ENCODE assay signal across 12 cellular contexts in genomic region chr17:41518789-41519449, GRCh38. TPM values are rescaled to one million over a fixed set of nuclear protein-coding genes. Genes with fewer than 3 reads are reported as not detected.
DNase-seq lines count a peak whose midpoint lies in the region; ATAC-seq and TF ChIP-seq lines count a peak whose summit lies in the region.
"Had no signal": no experiment of that assay in that cellular context is flagged by ENCODE, and none has a peak within 500 bp of the region (broad histone marks: within the 10 kb centered on the region; RNA-seq: fewer than 3 reads in every experiment).

TSS of gene KRT15 (minus strand) at chr17:41518890. CDS start at chr17:41518827, 63 bp downstream.

- no peaks in the 10 kb centered on the region for H4K20me1 ChIP-seq in IMR-90 (ENCODE audit: insufficient read depth, low read length)

- H3K79me1 ChIP-seq in IMR-90 (ENCODE audit: low read depth in 1 of 2, low read length in 2 of 2): peaks cover 0 to 4% of the 10 kb centered on the region in 2 experiments; a peak in 1 of 4 replicates

- peak within 1 kb of the TSS; percentile 69 for H2AK9ac ChIP-seq in IMR-90 (replicated peaks; ENCODE audit: low read depth, low read length, poor library complexity)

- no peak within 1 kb of the TSS for H3K9ac ChIP-seq in IMR-90 (ENCODE audit: low read depth, low read length)
- H3K9ac ChIP-seq: BLaER1 treated with 17β-estradiol and CSF1 and Interleukin-3, amounts not matched to agents 10 nM and 100 nM had no signal

- POLR2A ChIA-PET in IMR-90 (lab: Charles Lee; ENCODE audit: unreplicated experiment): no interaction called here

- 0 out of 2 replicates have a peak within 1 kb of the TSS, but pooled peaks have one; percentile 31 for H3K23ac ChIP-seq in IMR-90 (ENCODE audit: low read depth, low read length)

- no peak for TF ChIP-seq CTCF in 22Rv1 (IDR thresholded peaks at IDR 0.05)
- TF ChIP-seq CTCF in IMR-90 (conservative IDR thresholded peaks at IDR 0.05; ENCODE audit: low read depth, low read length): no peak
- TF ChIP-seq CTCF in RWPE2 (IDR thresholded peaks at IDR 0.05; ENCODE audit: poor library complexity, severe bottlenecking): peak; percentile 47
- peak; percentile 65 for TF ChIP-seq CTCF in foreskin keratinocyte (conservative IDR thresholded peaks at IDR 0.05)
- TF ChIP-seq CTCF in ascending aorta (IDR thresholded peaks at IDR 0.05): no peak

- BruUV-seq in IMR-90 (replicated peaks; lab: Mats Ljungman, UMichigan): no TSS peak

- in situ Hi-C loops in IMR-90 (cut with MboI; ENCODE audit: low sequenced_read_pairs): no loop called here

- dilution Hi-C loops in IMR-90 (cut with HindIII; ENCODE audit: low sequenced_read_pairs, unreplicated experiment): no loop called here

- no peak within 1 kb of the TSS; the same call in 1 of the 2 replicates for H3K18ac ChIP-seq in IMR-90 (ENCODE audit: low read depth, low read length)

- H4K91ac ChIP-seq in IMR-90 (ENCODE audit: insufficient read depth, low read depth, low read length): 0 out of 2 replicates have a peak within 1 kb of the TSS, but pooled peaks have one; percentile 39

- H2AFZ ChIP-seq in IMR-90 (replicated peaks; ENCODE audit: low read length, poor library complexity): peak within 1 kb of the TSS; percentile 83

- no peak for TF ChIP-seq POLR2A in IMR-90 (IDR thresholded peaks at IDR 0.05; ENCODE audit: low read depth, low read length)

- DNase-seq in IMR-90: peak; percentile 28
- no peak for DNase-seq in RWPE2 (ENCODE audit: low spot score)
- peak; percentile 91 to 95 for DNase-seq in foreskin keratinocyte
- no peak for DNase-seq in NOMO-1 (lab: John Stamatoyannopoulos, UW; ENCODE audit: unreplicated experiment in 2 of 2)
- DNase-seq in ascending aorta (ENCODE audit: low spot score in 2 of 2): no peak
- no peak for DNase-seq in stimulated activated CD4-positive, alpha-beta T cell treated with anti-CD3 and anti-CD28 coated beads, Interleukin-4, amount 100 ng/mL, for 1 hour
- DNase-seq: HCEC 1CT, NCI-H526 treated with DMSO at 0.1 percent for 48 hours had no signal

- 67% methylated on average over 3 of the region's 8 CpGs; no CpG with 5 or more reads in 1 of the 2 experiments for whole genome bisulfite sequencing in IMR-90 (ENCODE audit: extremely low coverage in 2 of 2, insufficient read length in 1 of 2), 2 experiments

- H3K14ac ChIP-seq in IMR-90 (replicated peaks; ENCODE audit: low read depth, low read length): no peak within 1 kb of the TSS

- peak within 1 kb of the TSS in 1 of 2 experiments; percentile 41; a peak in 1 of 4 replicates for H4K8ac ChIP-seq in IMR-90 (ENCODE audit: low read depth in 2 of 2, low read length in 2 of 2)

- H3K4ac ChIP-seq in IMR-90 (ENCODE audit: low read depth, low read length): peak within 1 kb of the TSS; percentile 26

- H3K27ac ChIP-seq in 22Rv1 (peak within 1 kb of the TSS; percentile 87), IMR-90 (ENCODE audit: insufficient read depth, low read length) (no peak within 1 kb of the TSS), RWPE2 (ENCODE audit: poor library complexity, severe bottlenecking) (peak within 1 kb of the TSS; percentile 79), foreskin keratinocyte (peak within 1 kb of the TSS; percentile 67), ascending aorta (no peak within 1 kb of the TSS)
- H3K27ac ChIP-seq: BLaER1 treated with 17β-estradiol and CSF1 and Interleukin-3, amounts not matched to agents 10 nM and 100 nM had no signal

- H2BK120ac ChIP-seq in IMR-90 (ENCODE audit: low read depth, low read length): peak within 1 kb of the TSS; percentile 64; the same call in 1 of the 2 replicates

- H3K36me3 ChIP-seq in IMR-90 (ENCODE audit: control insufficient read depth, insufficient read depth, low read length) (no peaks in the 10 kb centered on the region), RWPE2 (ENCODE audit: low read depth) (no peaks in the 10 kb centered on the region), ascending aorta (no peaks in the 10 kb centered on the region)
- H3K36me3 ChIP-seq: BLaER1 treated with 17β-estradiol and CSF1 and Interleukin-3, amounts not matched to agents 10 nM and 100 nM had no signal

- no peak for ATAC-seq in IMR-90 (ENCODE audit: low read depth)
- ATAC-seq in RWPE2 (ENCODE audit: low read depth): peak; percentile 62
- ATAC-seq in foreskin keratinocyte: peak; percentile 51
- no peak for ATAC-seq in HG03520 (IDR thresholded peaks at IDR 0.05; ENCODE audit: unreplicated experiment)
- ATAC-seq: left lobe of liver had no signal

- H3K4me3 ChIP-seq in IMR-90 (ENCODE audit: insufficient read depth, low read depth, low read length) (no peak within 1 kb of the TSS), RWPE2 (ENCODE audit: severe bottlenecking) (no peak within 1 kb of the TSS), ascending aorta (no peak within 1 kb of the TSS)
- H3K4me3 ChIP-seq: BLaER1 treated with 17β-estradiol and CSF1 and Interleukin-3, amounts not matched to agents 10 nM and 100 nM had no signal

- H2BK20ac ChIP-seq in IMR-90 (ENCODE audit: low read depth, low read length): no peak within 1 kb of the TSS

- H4K5ac ChIP-seq in IMR-90 (ENCODE audit: low read depth, low read length): no peak within 1 kb of the TSS; the same call in 1 of the 2 replicates

- H3K4me1 ChIP-seq in IMR-90 (ENCODE audit: control insufficient read depth, insufficient read depth, low read length) (peaks cover 27% of the 10 kb centered on the region), RWPE2 (ENCODE audit: insufficient read depth, poor library complexity, severe bottlenecking) (peaks cover 60% of the 10 kb centered on the region), foreskin keratinocyte (peaks cover 51% of the 10 kb centered on the region), ascending aorta (no peaks in the 10 kb centered on the region)

- H3K9me3 ChIP-seq in IMR-90 (ENCODE audit: control insufficient read depth, insufficient read depth, low read length): no peaks in the 10 kb centered on the region
- no peaks in the 10 kb centered on the region for H3K9me3 ChIP-seq in RWPE2 (ENCODE audit: severe bottlenecking)
- no peaks in the 10 kb centered on the region for H3K9me3 ChIP-seq in ascending aorta
- H3K9me3 ChIP-seq: BLaER1 treated with 17β-estradiol and CSF1 and Interleukin-3, amounts not matched to agents 10 nM and 100 nM had no signal

- intact Hi-C loops in IMR-90 (cut with micrococcal nuclease): no loop called here
- intact Hi-C loops in ascending aorta (cut with DNase I): no loop called here

- peak within 1 kb of the TSS; percentile 29; the same call in 1 of the 2 replicates for H2AK5ac ChIP-seq in IMR-90 (ENCODE audit: low read depth, low read length)

- CTCF ChIA-PET in IMR-90 (lab: Yijun Ruan, JAX): interaction anchor here (0.6 to 1.3 kb wide), 2 partner anchors 13 to 30 kb away, joined by 3 to 7 read pairs; partner anchors contain the start of gene KRT13

- no peak within 1 kb of the TSS for H3K4me2 ChIP-seq in IMR-90 (ENCODE audit: low read depth, low read length)
- H3K4me2 ChIP-seq: BLaER1 treated with 17β-estradiol and CSF1 and Interleukin-3, amounts not matched to agents 10 nM and 100 nM had no signal

- H3K56ac ChIP-seq in IMR-90 (ENCODE audit: extremely low read depth, insufficient read depth, low read length): no peak within 1 kb of the TSS

- no peak for TF ChIP-seq RAD21 in IMR-90 (IDR thresholded peaks at IDR 0.05; ENCODE audit: low read length)

- peak within 1 kb of the TSS; percentile 23 for H2BK5ac ChIP-seq in IMR-90 (ENCODE audit: low read depth, low read length, poor library complexity, severe bottlenecking)

- H3K27me3 ChIP-seq in IMR-90 (ENCODE audit: control insufficient read depth, insufficient read depth, low read length) (no peaks in the 10 kb centered on the region), RWPE2 (ENCODE audit: insufficient read depth, poor library complexity, severe bottlenecking) (no peaks in the 10 kb centered on the region), foreskin keratinocyte (no peaks in the 10 kb centered on the region), ascending aorta (no peaks in the 10 kb centered on the region)
- H3K27me3 ChIP-seq: BLaER1 treated with 17β-estradiol and CSF1 and Interleukin-3, amounts not matched to agents 10 nM and 100 nM had no signal

- H3K9me1 ChIP-seq in IMR-90 (ENCODE audit: insufficient read depth, low read length): peaks cover 11% of the 10 kb centered on the region; the same call in 1 of the 2 replicates

- peak within 1 kb of the TSS; percentile 3; the same call in 1 of the 3 replicates for H2BK15ac ChIP-seq in IMR-90 (ENCODE audit: low read depth, low read length)

TF ChIP-seq in IMR-90, 13 proteins besides CTCF, POLR2A, EP300 and RAD21:
- TF ChIP-seq CEBPB (IDR thresholded peaks at IDR 0.05; ENCODE audit: low read depth, low read length) (no peak), MAFK (IDR thresholded peaks at IDR 0.05; ENCODE audit: low read depth, low read length) (no peak), RCOR1 (IDR thresholded peaks at IDR 0.05; ENCODE audit: insufficient replicate concordance, low read length) (no peak), FOS (IDR thresholded peaks at IDR 0.05; ENCODE audit: low read depth, low read length) (no peak), MXI1 (IDR thresholded peaks at IDR 0.05; ENCODE audit: borderline replicate concordance, low read depth, low read length) (no peak), BHLHE40 (IDR thresholded peaks at IDR 0.05; ENCODE audit: low read depth, low read length) (no peak)
TF ChIP-seq in IMR-90: peak in this region for 0.

RNA-seq across cellular contexts. Expression of gene KRT15, which starts in this region (rescaled TPM):
- total RNA-seq in IMR-90 (2012; rRNA removed) (2.9 and 3.6 TPM in 2 replicates), foreskin keratinocyte (195 and 314 TPM in 2 replicates), ascending aorta (0.32 TPM)
- polyA plus RNA-seq in IMR-90 (2012; rRNA removed) (5.3 and 7.6 TPM in 2 replicates), foreskin keratinocyte (218 and 326 TPM in 2 replicates)
- 3.4 and 3.7 TPM in 2 replicates for polyA plus RNA-seq in IMR-90 (2012; cell fraction: cytosol; rRNA removed)
- 17.3 and 18.6 TPM in 2 replicates for polyA plus RNA-seq in IMR-90 (2012; cell fraction: nucleus; rRNA removed; ENCODE audit: low replicate concordance)

Comparison
In these comparisons a context has a peak if more than half of its experiments do, and no peak if none do; other contexts are left out.
1. RNA of gene KRT15 (total RNA-seq): 195 to 314 TPM in foreskin keratinocyte; 2.9 to 3.6 TPM in IMR-90 and 0.32 TPM in ascending aorta (single experiment); every median in the first group is over 10 times any median in the second.
2. RNA of gene KRT15 (polyA plus RNA-seq): 218 to 326 TPM in foreskin keratinocyte; 3.4 to 18.6 TPM in IMR-90; every median in the first group is over 10 times any median in the second.
3. H3K27ac ChIP-seq: peak in 22Rv1 (single experiment), RWPE2 (single experiment) and foreskin keratinocyte (single experiment); none in IMR-90 (single experiment) and ascending aorta (0 of 2).
4. CTCF ChIP-seq: peak in RWPE2 (single experiment) and foreskin keratinocyte (single experiment); none in 22Rv1 (single experiment), IMR-90 (single experiment) and ascending aorta (0 of 3).
5. ATAC-seq: peak in RWPE2 (single experiment) and foreskin keratinocyte (single experiment); none in IMR-90 (single experiment) and HG03520 (single experiment).
6. DNase-seq: peak in IMR-90 (single experiment) and foreskin keratinocyte (2 of 2); none in RWPE2 (single experiment), NOMO-1 (0 of 2), ascending aorta (0 of 2) and stimulated activated CD4-positive, alpha-beta T cell treated with anti-CD3 and anti-CD28 coated beads, Interleukin-4, amount 100 ng/mL, for 1 hour (single experiment).